10 cellular contexts compared by ENCODE assay signal in the genomic region with DNA sequence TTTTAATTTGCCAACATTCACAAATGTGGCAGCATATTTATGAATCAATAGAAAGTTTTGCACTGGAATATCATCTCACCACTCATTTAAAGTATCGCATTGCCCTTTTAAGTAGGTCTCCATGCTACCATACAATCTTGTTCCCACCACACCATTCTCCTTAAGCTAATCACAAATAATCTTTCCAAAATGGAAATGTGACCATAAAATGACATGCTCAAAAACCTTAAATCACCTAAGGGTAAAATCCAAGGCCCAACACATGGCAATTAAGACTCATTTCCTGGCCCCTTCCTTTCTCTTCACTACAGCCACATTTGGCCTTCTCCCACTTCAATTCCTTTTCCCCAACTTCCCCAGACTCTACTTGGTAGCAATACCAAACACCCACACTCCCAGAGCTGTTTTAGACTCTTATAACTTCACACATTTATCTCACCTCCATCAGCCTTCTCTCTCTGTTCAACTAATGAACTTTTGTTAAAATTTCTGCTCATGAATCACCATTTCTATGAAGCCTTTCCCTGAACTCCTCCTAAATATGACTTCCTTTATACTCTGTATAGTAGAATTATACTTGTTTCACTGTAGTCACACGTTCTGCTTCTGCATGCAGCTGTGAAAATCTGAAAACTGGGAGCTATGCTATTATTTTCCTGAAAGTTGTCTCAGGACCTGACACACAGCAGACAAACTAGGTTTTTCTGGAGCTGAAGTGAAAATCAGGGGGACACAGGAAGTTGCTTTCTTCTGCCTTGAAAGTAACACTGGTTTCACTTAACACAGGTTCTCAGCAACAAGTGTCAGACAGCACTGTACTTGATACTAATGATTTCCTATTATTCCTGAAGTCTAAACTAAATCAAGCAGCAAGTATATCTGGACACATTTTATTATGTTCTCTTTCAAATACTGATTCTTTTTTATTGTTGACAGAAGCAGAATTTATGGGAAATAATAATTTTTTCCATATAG.
DNase-seq lines count a peak whose midpoint lies in the region; ATAC-seq and TF ChIP-seq lines count a peak whose summit lies in the region.
"Had no signal": no experiment of that assay in that cellular context is flagged by ENCODE, and none has a peak within 500 bp of the region (broad histone marks: within the 10 kb centered on the region; RNA-seq: fewer than 3 reads in every experiment).

No MANE protein-coding gene starts in this region.

- H3K27me3 Mint-ChIP-seq in CD4-positive, CD25-positive, alpha-beta regulatory T cell = no peaks in the 10 kb centered on the region
- no peaks in the 10 kb centered on the region for H3K27me3 Mint-ChIP-seq in T-helper 1 cell treated with Interleukin-12 subunit alpha and Interleukin-12 subunit beta and Interleukin-4 antibody, amounts not matched to agents 30 μg/mL and 1 μg/mL, for 36 hours (ENCODE audit: low read depth)
- H3K27me3 Mint-ChIP-seq in WTC11 (ENCODE audit: low read depth) = no peaks in the 10 kb centered on the region

- POLR2A ChIA-PET in WTC11 (lab: Charles Lee) = no interaction called here

- peaks cover 3% of the 10 kb centered on the region for H3K4me1 ChIP-seq in CD4-positive, CD25-positive, alpha-beta regulatory T cell (ENCODE audit: control insufficient read depth, insufficient read depth, low read length, poor library complexity, severe bottlenecking)
- H3K4me1 ChIP-seq in upper lobe of left lung (peaks cover 0 to 8% (median 4%) of the 10 kb centered on the region in 4 donors), vagina (no peaks in the 10 kb centered on the region)

- TF ChIP-seq CTCF in WTC11 (IDR thresholded peaks at IDR 0.05) (no peak), upper lobe of left lung (IDR thresholded peaks at IDR 0.05) (no peak), vagina (IDR thresholded peaks at IDR 0.05) (no peak)

- intact Hi-C loops in vagina (cut with DNase I) = no loop called here

- H3K36me3 Mint-ChIP-seq in CD4-positive, CD25-positive, alpha-beta regulatory T cell = no peaks in the 10 kb centered on the region
- H3K36me3 Mint-ChIP-seq in T-helper 1 cell treated with Interleukin-12 subunit alpha and Interleukin-12 subunit beta and Interleukin-4 antibody, amounts not matched to agents 30 μg/mL and 1 μg/mL, for 36 hours (ENCODE audit: low read depth) = no peaks in the 10 kb centered on the region
- no peaks in the 10 kb centered on the region for H3K36me3 Mint-ChIP-seq in WTC11

- no peaks in the 10 kb centered on the region for H3K27me3 ChIP-seq in CD4-positive, CD25-positive, alpha-beta regulatory T cell (ENCODE audit: control insufficient read depth, insufficient read depth, low read length)
- H3K27me3 ChIP-seq in upper lobe of left lung (no peaks in the 10 kb centered on the region), vagina (no peaks in the 10 kb centered on the region)
- H3K27me3 ChIP-seq: BLaER1 treated with 17β-estradiol and CSF1 and Interleukin-3, amounts not matched to agents 10 nM and 100 nM had no signal

- no peak overlapping the region for H3K4me3 ChIP-seq in CD4-positive, CD25-positive, alpha-beta regulatory T cell (ENCODE audit: low read depth, low read length)
- H3K4me3 ChIP-seq in upper lobe of left lung (no peak overlapping the region), vagina (no peak overlapping the region)
- H3K4me3 ChIP-seq: BLaER1 treated with 17β-estradiol and CSF1 and Interleukin-3, amounts not matched to agents 10 nM and 100 nM had no signal

- H3K4me1 Mint-ChIP-seq in CD4-positive, CD25-positive, alpha-beta regulatory T cell = peaks cover 0 to 25% (median 20%) of the 10 kb centered on the region in 4 donors
- peaks cover 16% of the 10 kb centered on the region for H3K4me1 Mint-ChIP-seq in T-helper 1 cell treated with Interleukin-12 subunit alpha and Interleukin-12 subunit beta and Interleukin-4 antibody, amounts not matched to agents 30 μg/mL and 1 μg/mL, for 36 hours (ENCODE audit: low read depth)
- peaks cover 20% of the 10 kb centered on the region for H3K4me1 Mint-ChIP-seq in WTC11

- H3K36me3 ChIP-seq in CD4-positive, CD25-positive, alpha-beta regulatory T cell (ENCODE audit: control insufficient read depth, insufficient read depth, low read length) = no peaks in the 10 kb centered on the region
- H3K36me3 ChIP-seq in upper lobe of left lung (no peaks in the 10 kb centered on the region), vagina (no peaks in the 10 kb centered on the region)

- ATAC-seq in CD4-positive, CD25-positive, alpha-beta regulatory T cell (ENCODE audit: low read depth in 2 of 2) = no peak
- ATAC-seq in HG02973 (IDR thresholded peaks at IDR 0.05; ENCODE audit: unreplicated experiment) (peak; percentile 49), WTC11 (no peak), upper lobe of left lung (ENCODE audit: low FRiP score in 2 of 2) (no peak)

- WGBS in upper lobe of left lung, 2 donors = 75% methylated on average over 2 of the region's 2 CpGs

- peak in 1 of 3 donors; percentile 44 for DNase-seq in CD4-positive, CD25-positive, alpha-beta regulatory T cell
- peak; percentile 28 for DNase-seq in GM19240 (ENCODE audit: insufficient read length, low spot score)
- no peak for DNase-seq in WTC11 (ENCODE audit: low spot score)
- DNase-seq in upper lobe of left lung = no peak
- no peak for DNase-seq in HCEC 1CT
- DNase-seq in vagina (ENCODE audit: extremely low spot score in 2 of 2) = no peak
- DNase-seq: NCI-H2081 treated with DMSO at 0.1 percent for 48 hours had no signal

- H3K27ac ChIP-seq in CD4-positive, CD25-positive, alpha-beta regulatory T cell (ENCODE audit: insufficient read depth, low read length, poor library complexity, severe bottlenecking) = no peak overlapping the region
- no peak overlapping the region for H3K27ac ChIP-seq in upper lobe of left lung
- no peak overlapping the region for H3K27ac ChIP-seq in vagina

- H3K9me3 Mint-ChIP-seq in CD4-positive, CD25-positive, alpha-beta regulatory T cell = no peaks in the 10 kb centered on the region
- H3K9me3 Mint-ChIP-seq in T-helper 1 cell treated with Interleukin-12 subunit alpha and Interleukin-12 subunit beta and Interleukin-4 antibody, amounts not matched to agents 30 μg/mL and 1 μg/mL, for 36 hours = no peaks in the 10 kb centered on the region
- H3K9me3 Mint-ChIP-seq in WTC11 = no peaks in the 10 kb centered on the region

- TF ChIP-seq EP300 in upper lobe of left lung (IDR thresholded peaks at IDR 0.05) = no peak

- peak overlapping the region in 2 of 3 donors; percentile 3 to 7 for H3K27ac Mint-ChIP-seq in CD4-positive, CD25-positive, alpha-beta regulatory T cell
- peak overlapping the region; percentile 78 for H3K27ac Mint-ChIP-seq in T-helper 1 cell treated with Interleukin-12 subunit alpha and Interleukin-12 subunit beta and Interleukin-4 antibody, amounts not matched to agents 30 μg/mL and 1 μg/mL, for 36 hours
- no peak overlapping the region; the same call in 1 of the 2 replicates for H3K27ac Mint-ChIP-seq in WTC11

- CTCF ChIA-PET in WTC11 (lab: Charles Lee) = no interaction called here

- TF ChIP-seq POLR2A in upper lobe of left lung (IDR thresholded peaks at IDR 0.05) = no peak
- TF ChIP-seq POLR2A in vagina (IDR thresholded peaks at IDR 0.05) = no peak

- H3K9me3 ChIP-seq in CD4-positive, CD25-positive, alpha-beta regulatory T cell (ENCODE audit: control insufficient read depth in 2 of 2, low read length in 2 of 2) = no peaks in the 10 kb centered on the region
- H3K9me3 ChIP-seq in upper lobe of left lung = no peaks in the 10 kb centered on the region
- no peaks in the 10 kb centered on the region for H3K9me3 ChIP-seq in vagina
- H3K9me3 ChIP-seq: BLaER1 treated with 17β-estradiol and CSF1 and Interleukin-3, amounts not matched to agents 10 nM and 100 nM had no signal

- peak overlapping the region in 1 of 4 donors; percentile 11 for H3K4me3 Mint-ChIP-seq in CD4-positive, CD25-positive, alpha-beta regulatory T cell
- H3K4me3 Mint-ChIP-seq in T-helper 1 cell treated with Interleukin-12 subunit alpha and Interleukin-12 subunit beta and Interleukin-4 antibody, amounts not matched to agents 30 μg/mL and 1 μg/mL, for 36 hours = peak overlapping the region; percentile 4
- H3K4me3 Mint-ChIP-seq in WTC11 = no peak overlapping the region

TF ChIP-seq in WTC11, 78 proteins besides CTCF, POLR2A, EP300 and RAD21 (continues in another document):
- no peak for TF ChIP-seq MXD4 (CRISPR knock-in tag; IDR thresholded peaks at IDR 0.05; ENCODE audit: borderline replicate concordance)
- no peak for TF ChIP-seq NFATC4 (CRISPR knock-in tag; IDR thresholded peaks at IDR 0.05)
- TF ChIP-seq, protein P1, sequence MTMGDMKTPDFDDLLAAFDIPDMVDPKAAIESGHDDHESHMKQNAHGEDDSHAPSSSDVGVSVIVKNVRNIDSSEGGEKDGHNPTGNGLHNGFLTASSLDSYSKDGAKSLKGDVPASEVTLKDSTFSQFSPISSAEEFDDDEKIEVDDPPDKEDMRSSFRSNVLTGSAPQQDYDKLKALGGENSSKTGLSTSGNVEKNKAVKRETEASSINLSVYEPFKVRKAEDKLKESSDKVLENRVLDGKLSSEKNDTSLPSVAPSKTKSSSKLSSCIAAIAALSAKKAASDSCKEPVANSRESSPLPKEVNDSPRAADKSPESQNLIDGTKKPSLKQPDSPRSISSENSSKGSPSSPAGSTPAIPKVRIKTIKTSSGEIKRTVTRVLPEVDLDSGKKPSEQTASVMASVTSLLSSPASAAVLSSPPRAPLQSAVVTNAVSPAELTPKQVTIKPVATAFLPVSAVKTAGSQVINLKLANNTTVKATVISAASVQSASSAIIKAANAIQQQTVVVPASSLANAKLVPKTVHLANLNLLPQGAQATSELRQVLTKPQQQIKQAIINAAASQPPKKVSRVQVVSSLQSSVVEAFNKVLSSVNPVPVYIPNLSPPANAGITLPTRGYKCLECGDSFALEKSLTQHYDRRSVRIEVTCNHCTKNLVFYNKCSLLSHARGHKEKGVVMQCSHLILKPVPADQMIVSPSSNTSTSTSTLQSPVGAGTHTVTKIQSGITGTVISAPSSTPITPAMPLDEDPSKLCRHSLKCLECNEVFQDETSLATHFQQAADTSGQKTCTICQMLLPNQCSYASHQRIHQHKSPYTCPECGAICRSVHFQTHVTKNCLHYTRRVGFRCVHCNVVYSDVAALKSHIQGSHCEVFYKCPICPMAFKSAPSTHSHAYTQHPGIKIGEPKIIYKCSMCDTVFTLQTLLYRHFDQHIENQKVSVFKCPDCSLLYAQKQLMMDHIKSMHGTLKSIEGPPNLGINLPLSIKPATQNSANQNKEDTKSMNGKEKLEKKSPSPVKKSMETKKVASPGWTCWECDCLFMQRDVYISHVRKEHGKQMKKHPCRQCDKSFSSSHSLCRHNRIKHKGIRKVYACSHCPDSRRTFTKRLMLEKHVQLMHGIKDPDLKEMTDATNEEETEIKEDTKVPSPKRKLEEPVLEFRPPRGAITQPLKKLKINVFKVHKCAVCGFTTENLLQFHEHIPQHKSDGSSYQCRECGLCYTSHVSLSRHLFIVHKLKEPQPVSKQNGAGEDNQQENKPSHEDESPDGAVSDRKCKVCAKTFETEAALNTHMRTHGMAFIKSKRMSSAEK (CRISPR knock-in tag; IDR thresholded peaks at IDR 0.05; ENCODE audit: borderline replicate concordance) = no peak
